8 cellular contexts compared by ENCODE assay signal in the genomic region with DNA sequence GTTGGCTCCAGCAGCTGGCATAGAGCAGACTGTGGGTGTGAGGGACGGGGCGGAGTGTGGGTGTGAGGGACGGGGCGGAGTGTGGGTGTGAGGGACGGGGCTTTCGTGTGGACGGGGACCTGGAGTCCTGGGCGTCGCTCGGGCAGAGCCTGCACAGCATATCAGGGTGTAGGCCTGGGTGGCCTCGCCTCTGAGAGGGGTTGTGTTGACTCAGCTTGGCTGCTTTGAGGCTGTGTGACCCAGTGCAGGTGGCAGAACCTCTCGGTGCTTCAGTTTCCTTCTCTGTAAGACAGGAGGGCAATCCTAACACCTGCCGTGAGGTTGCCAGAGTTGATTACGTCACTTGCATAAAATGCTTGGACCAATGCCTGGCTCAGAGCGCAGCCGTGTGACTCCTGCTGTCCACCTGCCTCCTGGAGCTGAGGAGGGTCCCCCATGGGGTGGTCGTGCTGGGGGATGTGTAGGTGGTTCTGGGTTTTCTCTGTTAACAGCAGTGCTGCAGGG. TPM values are rescaled to one million over a fixed set of nuclear protein-coding genes. Genes with fewer than 3 reads are reported as not detected.
DNase-seq lines count a peak whose midpoint lies in the region; TF ChIP-seq lines count a peak whose summit lies in the region.

No MANE protein-coding gene starts in this region.

- H3K36me3 ChIP-seq in BE2C: peaks cover 6% of the 10 kb centered on the region

- H3K27ac ChIP-seq in substantia nigra (ENCODE audit: low read depth, low read length, poor library complexity, severe bottlenecking): peak overlapping the region; percentile 45

- DNase-seq in activated CD4-positive, alpha-beta T cell treated with anti-CD3 and anti-CD28 coated beads for 48 hours: peak; percentile 48
- no peak for DNase-seq in activated CD4-positive, alpha-beta T cell treated with anti-CD3 and anti-CD28 coated beads, Interleukin-2, amount 50 U/mL, for 4 hours
- no peak for DNase-seq in activated T-helper 1 cell treated with anti-CD3 and anti-CD28 coated beads, Interleukin-12 subunit alpha, Interleukin-12 subunit beta, Interleukin-2, Interleukin-4 antibody, amounts not matched to agents 30 ng/mL and 10 ng/mL and 1 ng/mL, durations not matched to agents 14 hours and 24 hours and 36 hours (ENCODE audit: low spot score)
- DNase-seq in glutamatergic neuron: no peak
- peak in 1 of 49 donors; percentile 56 for DNase-seq in substantia nigra (lab: John Stamatoyannopoulos, UW)
- no peak for DNase-seq in BE2C
- DNase-seq in T-helper 9 cell: no peak
- no peak for DNase-seq in amniotic stem cell (lab: John Stamatoyannopoulos, UW)

- TF ChIP-seq CTCF in glutamatergic neuron (IDR thresholded peaks at IDR 0.05; ENCODE audit: partially characterized antibody, unreplicated experiment) (no peak), BE2C (IDR thresholded peaks at IDR 0.05; ENCODE audit: low read depth, low read length) (no peak)

- peaks cover 18% of the 10 kb centered on the region for H3K36me3 Mint-ChIP-seq in activated T-helper 1 cell treated with anti-CD3 and anti-CD28 coated beads, Interleukin-12 subunit alpha, Interleukin-12 subunit beta, Interleukin-2, Interleukin-4 antibody, amounts not matched to agents 30 ng/mL and 10 ng/mL and 1 ng/mL, durations not matched to agents 14 hours and 24 hours and 36 hours (ENCODE audit: low read depth)
- H3K36me3 Mint-ChIP-seq in glutamatergic neuron (ENCODE audit: unreplicated experiment): no peaks in the 10 kb centered on the region

- peak overlapping the region; percentile 34 for H3K27ac Mint-ChIP-seq in activated T-helper 1 cell treated with anti-CD3 and anti-CD28 coated beads, Interleukin-12 subunit alpha, Interleukin-12 subunit beta, Interleukin-2, Interleukin-4 antibody, amounts not matched to agents 30 ng/mL and 10 ng/mL and 1 ng/mL, durations not matched to agents 14 hours and 24 hours and 36 hours
- H3K27ac Mint-ChIP-seq in glutamatergic neuron (ENCODE audit: unreplicated experiment): peak overlapping the region; percentile 70

- peaks cover 29% of the 10 kb centered on the region for H3K4me1 Mint-ChIP-seq in activated T-helper 1 cell treated with anti-CD3 and anti-CD28 coated beads, Interleukin-12 subunit alpha, Interleukin-12 subunit beta, Interleukin-2, Interleukin-4 antibody, amounts not matched to agents 30 ng/mL and 10 ng/mL and 1 ng/mL, durations not matched to agents 14 hours and 24 hours and 36 hours (ENCODE audit: low read depth)
- H3K4me1 Mint-ChIP-seq in glutamatergic neuron (ENCODE audit: low read depth, unreplicated experiment): peaks cover 21% of the 10 kb centered on the region

- H3K4me3 ChIP-seq in BE2C (ENCODE audit: low read depth, low read length): no peak overlapping the region

- no peaks in the 10 kb centered on the region for H3K9me3 Mint-ChIP-seq in activated T-helper 1 cell treated with anti-CD3 and anti-CD28 coated beads, Interleukin-12 subunit alpha, Interleukin-12 subunit beta, Interleukin-2, Interleukin-4 antibody, amounts not matched to agents 30 ng/mL and 10 ng/mL and 1 ng/mL, durations not matched to agents 14 hours and 24 hours and 36 hours
- peaks cover 10% of the 10 kb centered on the region for H3K9me3 Mint-ChIP-seq in glutamatergic neuron (ENCODE audit: unreplicated experiment)

- H3K4me3 Mint-ChIP-seq in activated T-helper 1 cell treated with anti-CD3 and anti-CD28 coated beads, Interleukin-12 subunit alpha, Interleukin-12 subunit beta, Interleukin-2, Interleukin-4 antibody, amounts not matched to agents 30 ng/mL and 10 ng/mL and 1 ng/mL, durations not matched to agents 14 hours and 24 hours and 36 hours: no peak overlapping the region
- H3K4me3 Mint-ChIP-seq in glutamatergic neuron (ENCODE audit: unreplicated experiment): no peak overlapping the region

- no peaks in the 10 kb centered on the region for H3K4me1 ChIP-seq in BE2C

- intact Hi-C loops in activated T-helper 1 cell treated with anti-CD3 and anti-CD28 coated beads, Interleukin-12 subunit alpha, Interleukin-12 subunit beta, Interleukin-2, Interleukin-4 antibody, amounts not matched to agents 30 ng/mL and 10 ng/mL and 1 ng/mL, durations not matched to agents 14 hours and 24 hours and 36 hours (cut with micrococcal nuclease): no loop called here

- no peaks in the 10 kb centered on the region for H3K9me3 ChIP-seq in BE2C

- no peaks in the 10 kb centered on the region for H3K27me3 ChIP-seq in BE2C

- H3K27me3 Mint-ChIP-seq in activated T-helper 1 cell treated with anti-CD3 and anti-CD28 coated beads, Interleukin-12 subunit alpha, Interleukin-12 subunit beta, Interleukin-2, Interleukin-4 antibody, amounts not matched to agents 30 ng/mL and 10 ng/mL and 1 ng/mL, durations not matched to agents 14 hours and 24 hours and 36 hours (ENCODE audit: insufficient read depth): no peaks in the 10 kb centered on the region
- H3K27me3 Mint-ChIP-seq in glutamatergic neuron (ENCODE audit: unreplicated experiment): peaks cover 4% of the 10 kb centered on the region

RNA-seq across cellular contexts. Expression of gene PDXK, which starts 15.3 kb away (rescaled TPM):
- 123 and 135 TPM in 2 replicates for total RNA-seq in activated T-helper 1 cell treated with anti-CD3 and anti-CD28 coated beads, Interleukin-12 subunit alpha, Interleukin-12 subunit beta, Interleukin-2, Interleukin-4 antibody, amounts not matched to agents 30 ng/mL and 10 ng/mL and 1 ng/mL, durations not matched to agents 14 hours and 24 hours and 36 hours
- total RNA-seq in glutamatergic neuron (ENCODE audit: unreplicated experiment): 63.8 TPM
- 49.5 TPM for polyA plus RNA-seq in BE2C (2012; ENCODE audit: insufficient read depth, insufficient read length, low read depth)

RNA-seq across cellular contexts. Expression of gene CSTB, which starts 41.9 kb away (rescaled TPM):
- 51.9 and 52.4 TPM in 2 replicates for total RNA-seq in activated T-helper 1 cell treated with anti-CD3 and anti-CD28 coated beads, Interleukin-12 subunit alpha, Interleukin-12 subunit beta, Interleukin-2, Interleukin-4 antibody, amounts not matched to agents 30 ng/mL and 10 ng/mL and 1 ng/mL, durations not matched to agents 14 hours and 24 hours and 36 hours
- 32.7 TPM for total RNA-seq in glutamatergic neuron (ENCODE audit: unreplicated experiment)
- polyA plus RNA-seq in BE2C (2012; ENCODE audit: insufficient read depth, insufficient read length, low read depth): 64.1 TPM

RNA-seq across cellular contexts. Expression of gene RRP1, which starts 55.2 kb away (rescaled TPM):
- 90.9 and 91.8 TPM in 2 replicates for total RNA-seq in activated T-helper 1 cell treated with anti-CD3 and anti-CD28 coated beads, Interleukin-12 subunit alpha, Interleukin-12 subunit beta, Interleukin-2, Interleukin-4 antibody, amounts not matched to agents 30 ng/mL and 10 ng/mL and 1 ng/mL, durations not matched to agents 14 hours and 24 hours and 36 hours
- total RNA-seq in glutamatergic neuron (ENCODE audit: unreplicated experiment): 26.2 TPM
- 57.2 TPM for polyA plus RNA-seq in BE2C (2012; ENCODE audit: insufficient read depth, insufficient read length, low read depth)
